Comparison of ENCODE assay signal across 8 cellular contexts in genomic region chr12:80412343-80412953, GRCh38. TPM values are rescaled to one million over a fixed set of nuclear protein-coding genes. Genes with fewer than 3 reads are reported as not detected.
DNase-seq lines count a peak whose midpoint lies in the region; ATAC-seq and TF ChIP-seq lines count a peak whose summit lies in the region.

No MANE protein-coding gene starts in this region.

- intact Hi-C loops in activated T-helper 1 cell treated with anti-CD3 and anti-CD28 coated beads, Interleukin-12 subunit alpha, Interleukin-12 subunit beta, Interleukin-2, Interleukin-4 antibody, amounts not matched to agents 30 ng/mL and 10 ng/mL and 1 ng/mL, durations not matched to agents 14 hours and 24 hours and 36 hours (cut with micrococcal nuclease) = loop anchor here (1.0 to 5.0 kb wide), 2 partner anchors 352 to 715 kb away; no protein-coding TSS in a partner anchor

- no peaks in the 10 kb centered on the region for H3K27me3 ChIP-seq in H7 (ENCODE audit: control insufficient read depth, insufficient read depth, low read length)
- H3K27me3 ChIP-seq in Peyer's patch = no peaks in the 10 kb centered on the region
- H3K27me3 ChIP-seq in neural cell (ENCODE audit: insufficient read depth, low read depth, low read length) = no peaks in the 10 kb centered on the region

- H3K27ac Mint-ChIP-seq in activated T-helper 1 cell treated with anti-CD3 and anti-CD28 coated beads, Interleukin-12 subunit alpha, Interleukin-12 subunit beta, Interleukin-2, Interleukin-4 antibody, amounts not matched to agents 30 ng/mL and 10 ng/mL and 1 ng/mL, durations not matched to agents 14 hours and 24 hours and 36 hours = no peak overlapping the region

- no peak for TF ChIP-seq EP300 in neural cell (conservative IDR thresholded peaks at IDR 0.05; ENCODE audit: poor library complexity, severe bottlenecking)

- no peaks in the 10 kb centered on the region for H3K4me1 Mint-ChIP-seq in activated T-helper 1 cell treated with anti-CD3 and anti-CD28 coated beads, Interleukin-12 subunit alpha, Interleukin-12 subunit beta, Interleukin-2, Interleukin-4 antibody, amounts not matched to agents 30 ng/mL and 10 ng/mL and 1 ng/mL, durations not matched to agents 14 hours and 24 hours and 36 hours (ENCODE audit: low read depth)

- no peaks in the 10 kb centered on the region for H3K36me3 Mint-ChIP-seq in activated T-helper 1 cell treated with anti-CD3 and anti-CD28 coated beads, Interleukin-12 subunit alpha, Interleukin-12 subunit beta, Interleukin-2, Interleukin-4 antibody, amounts not matched to agents 30 ng/mL and 10 ng/mL and 1 ng/mL, durations not matched to agents 14 hours and 24 hours and 36 hours (ENCODE audit: low read depth)

- no peaks in the 10 kb centered on the region for H3K79me2 ChIP-seq in neural cell (replicated peaks; ENCODE audit: insufficient read depth, low read length)

- H3F3A ChIP-seq in neural cell (ENCODE audit: insufficient read depth, low read length, poor library complexity, severe bottlenecking) = no peaks in the 10 kb centered on the region

- H3K4me1 ChIP-seq in Peyer's patch = no peaks in the 10 kb centered on the region

- no peaks in the 10 kb centered on the region for H3K27me3 Mint-ChIP-seq in activated T-helper 1 cell treated with anti-CD3 and anti-CD28 coated beads, Interleukin-12 subunit alpha, Interleukin-12 subunit beta, Interleukin-2, Interleukin-4 antibody, amounts not matched to agents 30 ng/mL and 10 ng/mL and 1 ng/mL, durations not matched to agents 14 hours and 24 hours and 36 hours (ENCODE audit: insufficient read depth)

- DNase-seq in GM12864 (ENCODE audit: low read depth) = peak; percentile 19
- DNase-seq in H7 = peak; percentile 17
- peak; percentile 40 for DNase-seq in LNCaP clone FGC (ENCODE audit: low read depth)
- no peak for DNase-seq in Peyer's patch
- peak; percentile 28 for DNase-seq in epidermal melanocyte (ENCODE audit: insufficient read length, low spot score)
- DNase-seq in activated T-helper 1 cell treated with anti-CD3 and anti-CD28 coated beads, Interleukin-12 subunit alpha, Interleukin-12 subunit beta, Interleukin-2, Interleukin-4 antibody, amounts not matched to agents 30 ng/mL and 10 ng/mL and 1 ng/mL, durations not matched to agents 14 hours and 24 hours and 36 hours (ENCODE audit: low spot score) = no peak

- no peak for ATAC-seq in HG03521 (IDR thresholded peaks at IDR 0.05; ENCODE audit: unreplicated experiment)

- no peak overlapping the region for H3K9ac ChIP-seq in neural cell (ENCODE audit: low read length)

- H3K4me3 Mint-ChIP-seq in activated T-helper 1 cell treated with anti-CD3 and anti-CD28 coated beads, Interleukin-12 subunit alpha, Interleukin-12 subunit beta, Interleukin-2, Interleukin-4 antibody, amounts not matched to agents 30 ng/mL and 10 ng/mL and 1 ng/mL, durations not matched to agents 14 hours and 24 hours and 36 hours = no peak overlapping the region

- TF ChIP-seq CTCF in GM12864 (IDR thresholded peaks at IDR 0.05; ENCODE audit: low read depth, low read length, missing control alignments) (peak; percentile 53), LNCaP clone FGC (IDR thresholded peaks at IDR 0.05; ENCODE audit: control insufficient read depth, extremely low read depth, insufficient read depth) (peak; percentile 68), Peyer's patch (IDR thresholded peaks at IDR 0.05) (peak in 5 of 6 experiments; percentile 39 to 59 (median 57)), neural cell (IDR thresholded peaks at IDR 0.05; ENCODE audit: poor library complexity, severe bottlenecking) (peak; percentile 78)

- TF ChIP-seq POLR2A in Peyer's patch (IDR thresholded peaks at IDR 0.05) = no peak

- H3K9me2 ChIP-seq in neural cell (ENCODE audit: insufficient read depth, low read length) = no peaks in the 10 kb centered on the region

- TF ChIP-seq RAD21 in neural cell (conservative IDR thresholded peaks at IDR 0.05) = peak; percentile 85

- no peak overlapping the region for H3K4me2 ChIP-seq in neural cell (ENCODE audit: low read length)

- H3K4me3 ChIP-seq in GM12864 (ENCODE audit: low read depth, low read length) = no peak overlapping the region
- no peak overlapping the region for H3K4me3 ChIP-seq in H7 (ENCODE audit: insufficient read depth, low read depth, low read length)
- no peak overlapping the region for H3K4me3 ChIP-seq in LNCaP clone FGC (ENCODE audit: low read depth, low read length)
- no peak overlapping the region for H3K4me3 ChIP-seq in Peyer's patch
- no peak overlapping the region for H3K4me3 ChIP-seq in neural cell (ENCODE audit: low read length)

- no peak overlapping the region for H2AFZ ChIP-seq in neural cell (ENCODE audit: low read depth, low read length)

- H3K36me3 ChIP-seq in H7 (replicated peaks; ENCODE audit: control insufficient read depth, insufficient read depth, low read length) (no peaks in the 10 kb centered on the region), Peyer's patch (no peaks in the 10 kb centered on the region), neural cell (ENCODE audit: insufficient read depth, low read length) (no peaks in the 10 kb centered on the region)

- H3K9me3 ChIP-seq in Peyer's patch (no peaks in the 10 kb centered on the region), neural cell (ENCODE audit: low read length) (no peaks in the 10 kb centered on the region)

- H4K20me1 ChIP-seq in neural cell (ENCODE audit: insufficient read depth) = no peaks in the 10 kb centered on the region

- H3K27ac ChIP-seq in Peyer's patch = no peak overlapping the region
- H3K27ac ChIP-seq in neural cell (ENCODE audit: low read length) = no peak overlapping the region

- no peaks in the 10 kb centered on the region for H3K9me3 Mint-ChIP-seq in activated T-helper 1 cell treated with anti-CD3 and anti-CD28 coated beads, Interleukin-12 subunit alpha, Interleukin-12 subunit beta, Interleukin-2, Interleukin-4 antibody, amounts not matched to agents 30 ng/mL and 10 ng/mL and 1 ng/mL, durations not matched to agents 14 hours and 24 hours and 36 hours

TF ChIP-seq in neural cell, 6 proteins besides CTCF, POLR2A, EP300 and RAD21:
- TF ChIP-seq POLR2AphosphoS5 (IDR thresholded peaks at IDR 0.05) = no peak
- TF ChIP-seq SMC3 (conservative IDR thresholded peaks at IDR 0.05; ENCODE audit: poor library complexity) = peak; percentile 79

RNA-seq across cellular contexts. Expression of gene PTPRQ, which starts 31.6 kb away (rescaled TPM):
- total RNA-seq in H7 (2014; rRNA removed; shearing (Covaris generic)) = 0.15 and 0.21 TPM in 2 replicates
- under 1 TPM in 1 of 4 donors, not detected in 3; 0.13 TPM for total RNA-seq in Peyer's patch
- 0.06 TPM in 1 of 2 replicates, not detected in the other for polyA plus RNA-seq in neural cell
- 0.12 and 0.24 TPM in 2 replicates for polyA minus RNA-seq in neural cell
- total RNA-seq in activated T-helper 1 cell treated with anti-CD3 and anti-CD28 coated beads, Interleukin-12 subunit alpha, Interleukin-12 subunit beta, Interleukin-2, Interleukin-4 antibody, amounts not matched to agents 30 ng/mL and 10 ng/mL and 1 ng/mL, durations not matched to agents 14 hours and 24 hours and 36 hours = not detected in 2 replicates

Comparison
In these comparisons a context has a peak if more than half of its experiments do, and no peak if none do; other contexts are left out.
1. DNase-seq: peak in GM12864 (single experiment), H7 (single experiment), LNCaP clone FGC (single experiment) and epidermal melanocyte (single experiment); none in Peyer's patch (0 of 3) and activated T-helper 1 cell treated with anti-CD3 and anti-CD28 coated beads, Interleukin-12 subunit alpha, Interleukin-12 subunit beta, Interleukin-2, Interleukin-4 antibody, amounts not matched to agents 30 ng/mL and 10 ng/mL and 1 ng/mL, durations not matched to agents 14 hours and 24 hours and 36 hours (single experiment).
2. Peak in every context shown above with its lines, with median percentiles within 50 percentile points of each other: CTCF ChIP-seq.